Comparison of ENCODE assay signal across 20 cellular contexts in the genomic region with DNA sequence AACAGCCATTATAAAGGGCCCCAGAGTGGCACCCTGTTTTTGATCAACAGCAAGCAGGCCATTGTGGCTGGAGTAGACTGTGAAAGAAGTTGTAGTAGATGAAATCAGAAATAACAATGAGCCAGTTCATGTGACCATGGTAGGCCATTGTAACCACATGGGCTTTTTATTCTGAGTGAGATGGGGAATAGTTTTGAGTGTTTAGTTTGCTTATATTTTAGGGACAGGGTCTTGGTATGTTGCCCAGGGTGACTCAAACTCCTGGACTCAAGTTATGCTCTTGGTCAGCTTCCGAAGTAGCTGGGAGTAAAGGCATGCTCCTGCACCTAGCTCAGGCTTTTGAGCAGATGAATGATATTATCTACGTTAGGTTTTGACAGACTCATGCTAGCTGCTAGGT. TPM values are rescaled to one million over a fixed set of nuclear protein-coding genes. Genes with fewer than 3 reads are reported as not detected.
A peak's percentile ranks its signal among the peaks of the same experiment; 100 is the strongest.
DNase-seq lines count a peak whose midpoint lies in the region; ATAC-seq and TF ChIP-seq lines count a peak whose summit lies in the region.
"Had no signal": no experiment of that assay in that cellular context is flagged by ENCODE, and none has a peak within 500 bp of the region (broad histone marks: within the 10 kb centered on the region; RNA-seq: fewer than 3 reads in every experiment).

No MANE protein-coding gene starts in this region.

- no peaks in the 10 kb centered on the region for H3K9me3 Mint-ChIP-seq in CD4-positive, alpha-beta T cell
- H3K9me3 Mint-ChIP-seq in IgD-negative memory B cell: no peaks in the 10 kb centered on the region
- H3K9me3 Mint-ChIP-seq: effector memory CD8-positive, alpha-beta T cell; T-cell had no signal

- H3K4me3 Mint-ChIP-seq in CD4-positive, alpha-beta T cell: no peak overlapping the region
- H3K4me3 Mint-ChIP-seq in IgD-negative memory B cell: no peak overlapping the region
- H3K4me3 Mint-ChIP-seq: effector memory CD8-positive, alpha-beta T cell; T-cell had no signal

- POLR2A ChIA-PET in CD4-positive, alpha-beta T cell (lab: Charles Lee): interaction anchor here (1.0 kb wide), 1 partner anchor 12 kb away, joined by 3 read pairs; no protein-coding TSS in a partner anchor
- POLR2A ChIA-PET in GM10248 (lab: Yijun Ruan, JAX): interaction anchor here (0.7 kb wide), 2 partner anchors 75 to 207 kb away, joined by 4 to 5 read pairs; no protein-coding TSS in a partner anchor

- H3K36me3 Mint-ChIP-seq in CD4-positive, alpha-beta T cell (ENCODE audit: low read depth): peaks cover 51% of the 10 kb centered on the region
- no peaks in the 10 kb centered on the region for H3K36me3 Mint-ChIP-seq in IgD-negative memory B cell

- peak overlapping the region; percentile 11 for H3K27ac Mint-ChIP-seq in CD4-positive, alpha-beta T cell
- peak overlapping the region in 2 of 3 donors; percentile 39 to 50 for H3K27ac Mint-ChIP-seq in IgD-negative memory B cell
- H3K27ac Mint-ChIP-seq: effector memory CD8-positive, alpha-beta T cell had no signal

- no peaks in the 10 kb centered on the region for H3K9me3 ChIP-seq in CD4-positive, alpha-beta T cell (ENCODE audit: control insufficient read depth, low read length)
- H3K9me3 ChIP-seq in aorta (ENCODE audit: control insufficient read depth, low read length): no peaks in the 10 kb centered on the region
- H3K9me3 ChIP-seq: BLaER1 treated with 17β-estradiol and CSF1 and Interleukin-3, amounts not matched to agents 10 nM and 100 nM; body of pancreas; mucosa of descending colon; spleen; stomach had no signal

- whole genome bisulfite sequencing in aorta, 2 donors: 25 to 26% methylated on average over 2 of the region's 2 CpGs

- no peaks in the 10 kb centered on the region for H3K27me3 ChIP-seq in CD4-positive, alpha-beta T cell (ENCODE audit: control insufficient read depth, insufficient read depth, low read length)
- H3K27me3 ChIP-seq in layer of hippocampus (ENCODE audit: control insufficient read depth, insufficient read depth, low read length) (no peaks in the 10 kb centered on the region), aorta (ENCODE audit: control insufficient read depth in 1 of 2, insufficient read depth in 2 of 2, low read length in 1 of 2) (no peaks in the 10 kb centered on the region)
- H3K27me3 ChIP-seq: BLaER1 treated with 17β-estradiol and CSF1 and Interleukin-3, amounts not matched to agents 10 nM and 100 nM; body of pancreas; spleen; stomach had no signal

- no peak for ATAC-seq in CD4-positive, alpha-beta T cell (ENCODE audit: poor library complexity)
- ATAC-seq in aorta (ENCODE audit: low FRiP score) (no peak), GM21529 (IDR thresholded peaks at IDR 0.05; ENCODE audit: unreplicated experiment) (no peak)
- ATAC-seq: body of pancreas; effector memory CD8-positive, alpha-beta T cell; mucosa of descending colon; T-cell had no signal

- H3K4me3 ChIP-seq in cardiac fibroblast (replicated peaks in 1 of 2; ENCODE audit: low read depth in 2 of 2, low read length in 2 of 2): no peak overlapping the region
- no peak overlapping the region for H3K4me3 ChIP-seq in aorta (ENCODE audit: low read length in 2 of 2)
- H3K4me3 ChIP-seq: BLaER1 treated with 17β-estradiol and CSF1 and Interleukin-3, amounts not matched to agents 10 nM and 100 nM; body of pancreas; mucosa of descending colon; spleen; stomach had no signal

- no peak overlapping the region for H3K27ac ChIP-seq in CD4-positive, alpha-beta T cell (ENCODE audit: low read depth, low read length)
- H3K27ac ChIP-seq in layer of hippocampus (ENCODE audit: low read depth, low read length) (peak overlapping the region; percentile 55), aorta (ENCODE audit: low read depth in 1 of 2, low read length in 2 of 2) (no peak overlapping the region)
- H3K27ac ChIP-seq: BLaER1 treated with 17β-estradiol and CSF1 and Interleukin-3, amounts not matched to agents 10 nM and 100 nM; body of pancreas; RWPE1; spleen; stomach had no signal

- H3K4me1 Mint-ChIP-seq in CD4-positive, alpha-beta T cell (ENCODE audit: low read depth): peaks cover 41% of the 10 kb centered on the region
- H3K4me1 Mint-ChIP-seq in IgD-negative memory B cell: peaks cover 0 to 23% (median 15%) of the 10 kb centered on the region in 3 donors

- intact Hi-C loops in CD4-positive, alpha-beta T cell (cut with DNase I, micrococcal nuclease): no loop called here
- intact Hi-C loops in aorta (cut with DNase I): no loop called here

- no peak for TF ChIP-seq CTCF in CD4-positive, alpha-beta T cell (IDR thresholded peaks at IDR 0.05)
- TF ChIP-seq CTCF in cardiac fibroblast (IDR thresholded peaks at IDR 0.05; ENCODE audit: low read depth, low read length) (no peak), GM10248 (IDR thresholded peaks at IDR 0.05; ENCODE audit: control extremely low read depth, extremely low read depth, low read depth, missing control alignments) (no peak)

- H3K36me3 ChIP-seq in aorta (ENCODE audit: control insufficient read depth in 1 of 2, insufficient read depth in 2 of 2, low read length in 1 of 2): peaks cover 0 to 2% of the 10 kb centered on the region in 2 donors

- no peak for DNase-seq in CD4-positive, alpha-beta T cell
- peak; percentile 32 to 50 for DNase-seq in cardiac fibroblast (ENCODE audit: low read depth in 2 of 2)
- DNase-seq in activated CD8-positive, alpha-beta memory T cell treated with anti-CD3 and anti-CD28 coated beads for 24 hours: no peak
- DNase-seq in aorta: no peak
- no peak for DNase-seq in GM10248 (ENCODE audit: extremely low spot score)
- DNase-seq: body of pancreas; effector memory CD8-positive, alpha-beta T cell; kidney; mucosa of descending colon; NCI-H1092; NCI-H2171 treated with DMSO at 0.1 percent for 48 hours; occipital lobe; spleen; stomach; T-cell had no signal

- H3K4me1 ChIP-seq in aorta (ENCODE audit: control insufficient read depth in 1 of 2, insufficient read depth in 2 of 2, low read length in 2 of 2): peaks cover 0 to 7% of the 10 kb centered on the region in 2 donors
- H3K4me1 ChIP-seq: body of pancreas had no signal

- CTCF ChIA-PET in CD4-positive, alpha-beta T cell (lab: Charles Lee): interaction anchor here (0.6 to 1.6 kb wide), 5 partner anchors 10 to 523 kb away, joined by 3 to 5 read pairs (median 3); no protein-coding TSS in a partner anchor
- CTCF ChIA-PET in GM10248 (lab: Yijun Ruan, JAX): interaction anchor here (1.7 to 2.1 kb wide), 3 partner anchors 9 to 14 kb away, joined by 4 to 8 read pairs (median 7); no protein-coding TSS in a partner anchor

- H3K27me3 Mint-ChIP-seq in CD4-positive, alpha-beta T cell: no peaks in the 10 kb centered on the region
- H3K27me3 Mint-ChIP-seq in IgD-negative memory B cell: no peaks in the 10 kb centered on the region
- H3K27me3 Mint-ChIP-seq: effector memory CD8-positive, alpha-beta T cell; T-cell had no signal

RNA-seq across cellular contexts. Expression of a gene that starts 12.0 kb away (rescaled TPM):
- 10 to 100 TPM; 58.8 to 59.6 TPM for total RNA-seq in CD4-positive, alpha-beta T cell
- 43.3 TPM for polyA plus RNA-seq in IgD-negative memory B cell
- 10 to 100 TPM; 37.4 to 67.3 TPM for total RNA-seq in aorta
- 10 to 100 TPM; 12.0 to 19.9 TPM for polyA plus RNA-seq in aorta

RNA-seq across cellular contexts. Expression of a gene that starts 52.5 kb away (rescaled TPM):
- 10 to 100 TPM; 14.9 to 16.0 TPM for total RNA-seq in CD4-positive, alpha-beta T cell
- 1.4 TPM for polyA plus RNA-seq in IgD-negative memory B cell
- total RNA-seq in aorta: 10 to 100 TPM in 1 of 2 donors, 1 to 10 TPM in 1; 5.5 to 14.2 TPM
- 10 to 100 TPM in 1 of 2 donors, 1 to 10 TPM in 1; 1.9 to 22.7 TPM for polyA plus RNA-seq in aorta

Comparison
In these comparisons a context has a peak if more than half of its experiments do, and no peak if none do; other contexts are left out.
1. DNase-seq: peak in cardiac fibroblast (2 of 2); none in CD4-positive, alpha-beta T cell (0 of 10), activated CD8-positive, alpha-beta memory T cell treated with anti-CD3 and anti-CD28 coated beads for 24 hours (single experiment), aorta (0 of 2) and GM10248 (single experiment).